Comparison of ENCODE assay signal across 1 cellular context in the genomic region with DNA sequence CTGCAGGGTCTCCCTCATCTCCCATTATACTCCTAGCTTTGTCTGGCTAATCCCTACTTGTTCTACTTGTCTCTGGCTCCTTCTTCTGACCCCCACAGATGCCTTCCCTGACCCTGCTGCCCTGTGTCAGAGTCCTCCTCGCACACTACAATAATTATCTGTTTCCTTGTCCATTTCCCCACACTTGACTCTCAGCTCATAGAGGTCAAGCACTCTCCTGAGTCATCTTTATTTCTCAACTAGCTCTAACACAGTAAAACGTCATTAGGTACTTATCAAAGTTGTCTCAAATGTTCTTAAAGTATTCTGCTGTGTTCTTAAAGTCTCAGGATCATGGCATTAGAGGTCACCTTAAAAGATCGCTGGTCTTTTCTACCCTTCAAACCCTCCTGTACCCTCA.
TF ChIP-seq lines count a peak whose summit lies in the region.

No MANE protein-coding gene starts in this region.

TF ChIP-seq in HepG2, 621 proteins besides CTCF, POLR2A, EP300 and RAD21:
- TF ChIP-seq, protein P1, sequence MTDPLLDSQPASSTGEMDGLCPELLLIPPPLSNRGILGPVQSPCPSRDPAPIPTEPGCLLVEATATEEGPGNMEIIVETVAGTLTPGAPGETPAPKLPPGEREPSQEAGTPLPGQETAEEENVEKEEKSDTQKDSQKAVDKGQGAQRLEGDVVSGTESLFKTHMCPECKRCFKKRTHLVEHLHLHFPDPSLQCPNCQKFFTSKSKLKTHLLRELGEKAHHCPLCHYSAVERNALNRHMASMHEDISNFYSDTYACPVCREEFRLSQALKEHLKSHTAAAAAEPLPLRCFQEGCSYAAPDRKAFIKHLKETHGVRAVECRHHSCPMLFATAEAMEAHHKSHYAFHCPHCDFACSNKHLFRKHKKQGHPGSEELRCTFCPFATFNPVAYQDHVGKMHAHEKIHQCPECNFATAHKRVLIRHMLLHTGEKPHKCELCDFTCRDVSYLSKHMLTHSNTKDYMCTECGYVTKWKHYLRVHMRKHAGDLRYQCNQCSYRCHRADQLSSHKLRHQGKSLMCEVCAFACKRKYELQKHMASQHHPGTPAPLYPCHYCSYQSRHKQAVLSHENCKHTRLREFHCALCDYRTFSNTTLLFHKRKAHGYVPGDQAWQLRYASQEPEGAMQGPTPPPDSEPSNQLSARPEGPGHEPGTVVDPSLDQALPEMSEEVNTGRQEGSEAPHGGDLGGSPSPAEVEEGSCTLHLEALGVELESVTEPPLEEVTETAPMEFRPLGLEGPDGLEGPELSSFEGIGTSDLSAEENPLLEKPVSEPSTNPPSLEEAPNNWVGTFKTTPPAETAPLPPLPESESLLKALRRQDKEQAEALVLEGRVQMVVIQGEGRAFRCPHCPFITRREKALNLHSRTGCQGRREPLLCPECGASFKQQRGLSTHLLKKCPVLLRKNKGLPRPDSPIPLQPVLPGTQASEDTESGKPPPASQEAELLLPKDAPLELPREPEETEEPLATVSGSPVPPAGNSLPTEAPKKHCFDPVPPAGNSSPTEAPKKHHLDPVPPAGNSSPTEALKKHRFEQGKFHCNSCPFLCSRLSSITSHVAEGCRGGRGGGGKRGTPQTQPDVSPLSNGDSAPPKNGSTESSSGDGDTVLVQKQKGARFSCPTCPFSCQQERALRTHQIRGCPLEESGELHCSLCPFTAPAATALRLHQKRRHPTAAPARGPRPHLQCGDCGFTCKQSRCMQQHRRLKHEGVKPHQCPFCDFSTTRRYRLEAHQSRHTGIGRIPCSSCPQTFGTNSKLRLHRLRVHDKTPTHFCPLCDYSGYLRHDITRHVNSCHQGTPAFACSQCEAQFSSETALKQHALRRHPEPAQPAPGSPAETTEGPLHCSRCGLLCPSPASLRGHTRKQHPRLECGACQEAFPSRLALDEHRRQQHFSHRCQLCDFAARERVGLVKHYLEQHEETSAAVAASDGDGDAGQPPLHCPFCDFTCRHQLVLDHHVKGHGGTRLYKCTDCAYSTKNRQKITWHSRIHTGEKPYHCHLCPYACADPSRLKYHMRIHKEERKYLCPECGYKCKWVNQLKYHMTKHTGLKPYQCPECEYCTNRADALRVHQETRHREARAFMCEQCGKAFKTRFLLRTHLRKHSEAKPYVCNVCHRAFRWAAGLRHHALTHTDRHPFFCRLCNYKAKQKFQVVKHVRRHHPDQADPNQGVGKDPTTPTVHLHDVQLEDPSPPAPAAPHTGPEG (CRISPR knock-in tag; IDR thresholded peaks at IDR 0.05): no peak
